In the genomic region with DNA sequence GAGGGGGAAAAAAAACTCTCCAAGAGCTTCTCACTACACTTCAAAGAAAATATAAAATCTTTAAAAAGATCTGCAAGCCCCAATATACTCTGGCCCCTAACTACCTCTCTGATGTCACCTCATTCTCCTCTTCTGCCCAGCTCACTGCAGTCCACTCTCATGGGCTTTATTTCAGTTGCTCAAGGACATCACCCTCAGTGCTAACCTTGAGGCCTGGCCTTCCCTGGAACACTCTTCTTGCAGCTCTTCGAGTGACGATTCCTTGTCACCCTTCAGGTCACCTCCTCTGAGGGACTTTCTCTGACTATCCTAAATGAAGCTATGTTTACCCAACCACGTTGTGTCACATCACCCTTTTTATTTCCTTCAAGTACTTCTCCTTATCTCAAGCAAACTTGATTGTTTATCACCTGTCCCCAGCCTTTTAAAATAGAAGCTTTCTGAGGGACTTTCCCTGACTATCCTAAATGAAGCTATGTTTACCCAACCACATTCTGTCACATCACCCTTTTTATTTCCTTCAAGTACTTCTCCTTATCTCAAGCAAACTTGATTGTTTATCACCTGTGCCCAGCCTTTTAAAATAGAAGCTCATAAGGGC, we compare ENCODE assay signal across 1 cellular context.
A peak's percentile ranks its signal among the peaks of the same experiment; 100 is the strongest.
TF ChIP-seq lines count a peak whose summit lies in the region.

No MANE protein-coding gene starts in this region.

TF ChIP-seq in GM12878, 131 proteins besides CTCF, POLR2A, EP300 and RAD21 (continued from another document):
- TF ChIP-seq, protein P1, sequence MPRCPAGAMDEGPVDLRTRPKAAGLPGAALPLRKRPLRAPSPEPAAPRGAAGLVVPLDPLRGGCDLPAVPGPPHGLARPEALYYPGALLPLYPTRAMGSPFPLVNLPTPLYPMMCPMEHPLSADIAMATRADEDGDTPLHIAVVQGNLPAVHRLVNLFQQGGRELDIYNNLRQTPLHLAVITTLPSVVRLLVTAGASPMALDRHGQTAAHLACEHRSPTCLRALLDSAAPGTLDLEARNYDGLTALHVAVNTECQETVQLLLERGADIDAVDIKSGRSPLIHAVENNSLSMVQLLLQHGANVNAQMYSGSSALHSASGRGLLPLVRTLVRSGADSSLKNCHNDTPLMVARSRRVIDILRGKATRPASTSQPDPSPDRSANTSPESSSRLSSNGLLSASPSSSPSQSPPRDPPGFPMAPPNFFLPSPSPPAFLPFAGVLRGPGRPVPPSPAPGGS (IDR thresholded peaks at IDR 0.05; ENCODE audit: borderline replicate concordance, insufficient read depth, low read depth, low read length, poor library complexity, severe bottlenecking), result no peak
- TF ChIP-seq, protein P2, sequence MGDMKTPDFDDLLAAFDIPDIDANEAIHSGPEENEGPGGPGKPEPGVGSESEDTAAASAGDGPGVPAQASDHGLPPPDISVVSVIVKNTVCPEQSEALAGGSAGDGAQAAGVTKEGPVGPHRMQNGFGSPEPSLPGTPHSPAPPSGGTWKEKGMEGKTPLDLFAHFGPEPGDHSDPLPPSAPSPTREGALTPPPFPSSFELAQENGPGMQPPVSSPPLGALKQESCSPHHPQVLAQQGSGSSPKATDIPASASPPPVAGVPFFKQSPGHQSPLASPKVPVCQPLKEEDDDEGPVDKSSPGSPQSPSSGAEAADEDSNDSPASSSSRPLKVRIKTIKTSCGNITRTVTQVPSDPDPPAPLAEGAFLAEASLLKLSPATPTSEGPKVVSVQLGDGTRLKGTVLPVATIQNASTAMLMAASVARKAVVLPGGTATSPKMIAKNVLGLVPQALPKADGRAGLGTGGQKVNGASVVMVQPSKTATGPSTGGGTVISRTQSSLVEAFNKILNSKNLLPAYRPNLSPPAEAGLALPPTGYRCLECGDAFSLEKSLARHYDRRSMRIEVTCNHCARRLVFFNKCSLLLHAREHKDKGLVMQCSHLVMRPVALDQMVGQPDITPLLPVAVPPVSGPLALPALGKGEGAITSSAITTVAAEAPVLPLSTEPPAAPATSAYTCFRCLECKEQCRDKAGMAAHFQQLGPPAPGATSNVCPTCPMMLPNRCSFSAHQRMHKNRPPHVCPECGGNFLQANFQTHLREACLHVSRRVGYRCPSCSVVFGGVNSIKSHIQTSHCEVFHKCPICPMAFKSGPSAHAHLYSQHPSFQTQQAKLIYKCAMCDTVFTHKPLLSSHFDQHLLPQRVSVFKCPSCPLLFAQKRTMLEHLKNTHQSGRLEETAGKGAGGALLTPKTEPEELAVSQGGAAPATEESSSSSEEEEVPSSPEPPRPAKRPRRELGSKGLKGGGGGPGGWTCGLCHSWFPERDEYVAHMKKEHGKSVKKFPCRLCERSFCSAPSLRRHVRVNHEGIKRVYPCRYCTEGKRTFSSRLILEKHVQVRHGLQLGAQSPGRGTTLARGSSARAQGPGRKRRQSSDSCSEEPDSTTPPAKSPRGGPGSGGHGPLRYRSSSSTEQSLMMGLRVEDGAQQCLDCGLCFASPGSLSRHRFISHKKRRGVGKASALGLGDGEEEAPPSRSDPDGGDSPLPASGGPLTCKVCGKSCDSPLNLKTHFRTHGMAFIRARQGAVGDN (IDR thresholded peaks at IDR 0.05), result no peak
- TF ChIP-seq FOXM1 (IDR thresholded peaks at IDR 0.05; ENCODE audit: low read depth, low read length), result peak; percentile 81
- no peak for TF ChIP-seq EZH2 (IDR thresholded peaks at IDR 0.05; ENCODE audit: borderline replicate concordance, control insufficient read depth, low read depth, low read length)
- no peak for TF ChIP-seq FOS (IDR thresholded peaks at IDR 0.05; ENCODE audit: borderline replicate concordance, extremely low read depth, insufficient read length)
- no peak for TF ChIP-seq WRNIP1 (IDR thresholded peaks at IDR 0.05; ENCODE audit: borderline replicate concordance, low read depth, low read length)
- TF ChIP-seq IKZF1 (conservative IDR thresholded peaks at IDR 0.05), result no peak
- TF ChIP-seq TBL1XR1 (IDR thresholded peaks at IDR 0.05; ENCODE audit: low read depth, low read length), result no peak
- TF ChIP-seq KDM1A (IDR thresholded peaks at IDR 0.05; ENCODE audit: borderline replicate concordance), result no peak
- no peak for TF ChIP-seq CEBPZ (IDR thresholded peaks at IDR 0.05; ENCODE audit: low read depth, low read length)
TF ChIP-seq in GM12878: peak in this region for 13.
